In the genomic region with DNA sequence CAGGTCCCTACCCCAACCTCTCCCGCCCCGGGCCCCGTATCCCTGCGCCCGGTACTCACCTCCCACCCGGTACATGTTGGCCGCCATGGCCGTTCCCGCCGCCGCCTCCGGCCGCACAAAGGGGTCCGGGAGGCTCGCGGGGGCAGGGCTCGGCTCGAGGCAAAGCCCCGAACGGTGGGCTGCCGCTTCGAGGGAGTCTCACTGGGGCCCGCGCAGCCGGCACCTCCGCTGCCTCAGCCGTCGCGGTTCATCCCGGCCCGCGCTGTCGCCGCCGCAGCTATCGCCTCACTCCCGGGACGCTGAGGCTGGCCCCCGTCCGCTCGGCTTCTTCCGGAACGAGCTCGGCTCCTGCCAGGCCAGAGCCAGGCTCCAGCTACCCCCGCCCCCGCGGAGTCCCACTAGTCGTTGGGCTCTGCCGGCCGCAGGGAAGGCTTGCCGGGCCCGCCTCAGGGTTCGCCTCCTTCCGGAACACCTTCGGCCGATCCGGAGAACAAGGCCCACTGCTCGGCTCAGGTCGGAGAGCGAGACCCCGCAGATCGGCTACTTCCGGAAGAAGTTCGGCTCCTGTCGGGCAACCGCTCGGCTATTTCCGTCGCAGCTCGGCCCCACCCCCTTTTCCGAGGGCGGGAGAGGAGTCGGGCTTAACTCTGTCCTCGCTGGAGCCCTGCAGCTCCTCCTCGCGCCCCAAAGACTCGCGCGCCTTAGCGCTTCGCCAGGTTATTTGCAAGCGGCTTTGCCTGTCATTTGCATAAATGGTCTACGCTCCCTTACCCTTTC, we compare ENCODE assay signal across 1 cellular context.
TF ChIP-seq lines count a peak whose summit lies in the region.

TSS of gene MTA2 (minus strand) at position 502 of the 777 bp plus-strand sequence. CDS start at position 87, 415 bp downstream.

TF ChIP-seq in HEK293, 187 proteins besides CTCF, POLR2A, EP300 and RAD21 (continued from another document and continues in another):
- no peak for TF ChIP-seq ZNF544 (tag by site-specific recombination; IDR thresholded peaks at IDR 0.05)
- no peak for TF ChIP-seq ELK4 (IDR thresholded peaks at IDR 0.05; ENCODE audit: borderline replicate concordance, low read depth, low read length)
- peak; percentile 71 for TF ChIP-seq YY1 (tag by site-specific recombination; IDR thresholded peaks at IDR 0.05)
- no peak for TF ChIP-seq ZNF211 (tag by site-specific recombination; IDR thresholded peaks at IDR 0.05; ENCODE audit: low read depth)
- TF ChIP-seq ZNF513 (tag by site-specific recombination; IDR thresholded peaks at IDR 0.05): no peak
- TF ChIP-seq ZNF561 (tag by site-specific recombination; IDR thresholded peaks at IDR 0.05; ENCODE audit: borderline replicate concordance): no peak
- TF ChIP-seq, protein P1, sequence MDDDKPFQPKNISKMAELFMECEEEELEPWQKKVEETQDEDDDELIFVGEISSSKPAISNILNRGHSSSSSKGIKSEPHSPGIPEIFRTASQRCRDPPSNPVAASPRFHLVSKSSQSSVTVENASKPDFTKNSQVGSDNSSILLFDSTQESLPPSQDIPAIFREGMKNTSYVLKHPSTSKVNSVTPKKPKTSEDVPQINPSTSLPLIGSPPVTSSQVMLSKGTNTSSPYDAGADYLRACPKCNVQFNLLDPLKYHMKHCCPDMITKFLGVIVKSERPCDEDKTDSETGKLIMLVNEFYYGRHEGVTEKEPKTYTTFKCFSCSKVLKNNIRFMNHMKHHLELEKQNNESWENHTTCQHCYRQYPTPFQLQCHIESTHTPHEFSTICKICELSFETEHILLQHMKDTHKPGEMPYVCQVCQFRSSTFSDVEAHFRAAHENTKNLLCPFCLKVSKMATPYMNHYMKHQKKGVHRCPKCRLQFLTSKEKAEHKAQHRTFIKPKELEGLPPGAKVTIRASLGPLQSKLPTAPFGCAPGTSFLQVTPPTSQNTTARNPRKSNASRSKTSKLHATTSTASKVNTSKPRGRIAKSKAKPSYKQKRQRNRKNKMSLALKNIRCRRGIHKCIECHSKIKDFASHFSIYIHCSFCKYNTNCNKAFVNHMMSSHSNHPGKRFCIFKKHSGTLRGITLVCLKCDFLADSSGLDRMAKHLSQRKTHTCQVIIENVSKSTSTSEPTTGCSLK (tag by site-specific recombination; IDR thresholded peaks at IDR 0.05): no peak
- no peak for TF ChIP-seq ZNF391 (tag by site-specific recombination; IDR thresholded peaks at IDR 0.05; ENCODE audit: borderline replicate concordance, low read depth)
- no peak for TF ChIP-seq ZNF214 (tag by site-specific recombination; IDR thresholded peaks at IDR 0.05; ENCODE audit: borderline replicate concordance)
- no peak for TF ChIP-seq ZNF221 (tag by site-specific recombination; IDR thresholded peaks at IDR 0.05; ENCODE audit: borderline replicate concordance)
- no peak for TF ChIP-seq ZNF585B (tag by site-specific recombination; IDR thresholded peaks at IDR 0.05)
- TF ChIP-seq ZFP41 (tag by site-specific recombination; IDR thresholded peaks at IDR 0.05; ENCODE audit: borderline replicate concordance): no peak
- TF ChIP-seq KLF16 (tag by site-specific recombination; IDR thresholded peaks at IDR 0.05): no peak
- no peak for TF ChIP-seq ZNF184 (tag by site-specific recombination; IDR thresholded peaks at IDR 0.05)
- TF ChIP-seq PRDM1 (tag by site-specific recombination; IDR thresholded peaks at IDR 0.05): no peak
- TF ChIP-seq, protein P2, sequence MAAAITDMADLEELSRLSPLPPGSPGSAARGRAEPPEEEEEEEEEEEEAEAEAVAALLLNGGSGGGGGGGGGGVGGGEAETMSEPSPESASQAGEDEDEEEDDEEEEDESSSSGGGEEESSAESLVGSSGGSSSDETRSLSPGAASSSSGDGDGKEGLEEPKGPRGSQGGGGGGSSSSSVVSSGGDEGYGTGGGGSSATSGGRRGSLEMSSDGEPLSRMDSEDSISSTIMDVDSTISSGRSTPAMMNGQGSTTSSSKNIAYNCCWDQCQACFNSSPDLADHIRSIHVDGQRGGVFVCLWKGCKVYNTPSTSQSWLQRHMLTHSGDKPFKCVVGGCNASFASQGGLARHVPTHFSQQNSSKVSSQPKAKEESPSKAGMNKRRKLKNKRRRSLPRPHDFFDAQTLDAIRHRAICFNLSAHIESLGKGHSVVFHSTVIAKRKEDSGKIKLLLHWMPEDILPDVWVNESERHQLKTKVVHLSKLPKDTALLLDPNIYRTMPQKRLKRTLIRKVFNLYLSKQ (tag by site-specific recombination; IDR thresholded peaks at IDR 0.05; ENCODE audit: borderline replicate concordance): no peak
- TF ChIP-seq ZNF423 (tag by site-specific recombination; IDR thresholded peaks at IDR 0.05): no peak; the same call in 1 of the 2 replicates
- TF ChIP-seq, protein P3, sequence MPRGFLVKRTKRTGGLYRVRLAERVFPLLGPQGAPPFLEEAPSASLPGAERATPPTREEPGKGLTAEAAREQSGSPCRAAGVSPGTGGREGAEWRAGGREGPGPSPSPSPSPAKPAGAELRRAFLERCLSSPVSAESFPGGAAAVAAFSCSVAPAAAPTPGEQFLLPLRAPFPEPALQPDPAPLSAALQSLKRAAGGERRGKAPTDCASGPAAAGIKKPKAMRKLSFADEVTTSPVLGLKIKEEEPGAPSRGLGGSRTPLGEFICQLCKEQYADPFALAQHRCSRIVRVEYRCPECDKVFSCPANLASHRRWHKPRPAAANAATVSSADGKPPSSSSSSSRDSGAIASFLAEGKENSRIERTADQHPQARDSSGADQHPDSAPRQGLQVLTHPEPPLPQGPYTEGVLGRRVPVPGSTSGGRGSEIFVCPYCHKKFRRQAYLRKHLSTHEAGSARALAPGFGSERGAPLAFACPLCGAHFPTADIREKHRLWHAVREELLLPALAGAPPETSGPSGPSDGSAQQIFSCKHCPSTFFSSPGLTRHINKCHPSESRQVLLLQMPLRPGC (tag by site-specific recombination; IDR thresholded peaks at IDR 0.05): no peak
- TF ChIP-seq GLI4 (tag by site-specific recombination; IDR thresholded peaks at IDR 0.05): no peak
- TF ChIP-seq KLF9 (tag by site-specific recombination; IDR thresholded peaks at IDR 0.05; ENCODE audit: low read depth): 0 out of 2 replicates have a peak, but pooled peaks have one; percentile 47
- TF ChIP-seq ZXDB (tag by site-specific recombination; IDR thresholded peaks at IDR 0.05): 0 out of 2 replicates have a peak, but pooled peaks have one; percentile 28
- no peak for TF ChIP-seq ZNF16 (tag by site-specific recombination; IDR thresholded peaks at IDR 0.05; ENCODE audit: low read depth)
- TF ChIP-seq ZNF2 (tag by site-specific recombination; IDR thresholded peaks at IDR 0.05): no peak
- TF ChIP-seq ZNF785 (tag by site-specific recombination; IDR thresholded peaks at IDR 0.05): no peak
- TF ChIP-seq ZNF426 (tag by site-specific recombination; IDR thresholded peaks at IDR 0.05): no peak
- TF ChIP-seq, protein P4, sequence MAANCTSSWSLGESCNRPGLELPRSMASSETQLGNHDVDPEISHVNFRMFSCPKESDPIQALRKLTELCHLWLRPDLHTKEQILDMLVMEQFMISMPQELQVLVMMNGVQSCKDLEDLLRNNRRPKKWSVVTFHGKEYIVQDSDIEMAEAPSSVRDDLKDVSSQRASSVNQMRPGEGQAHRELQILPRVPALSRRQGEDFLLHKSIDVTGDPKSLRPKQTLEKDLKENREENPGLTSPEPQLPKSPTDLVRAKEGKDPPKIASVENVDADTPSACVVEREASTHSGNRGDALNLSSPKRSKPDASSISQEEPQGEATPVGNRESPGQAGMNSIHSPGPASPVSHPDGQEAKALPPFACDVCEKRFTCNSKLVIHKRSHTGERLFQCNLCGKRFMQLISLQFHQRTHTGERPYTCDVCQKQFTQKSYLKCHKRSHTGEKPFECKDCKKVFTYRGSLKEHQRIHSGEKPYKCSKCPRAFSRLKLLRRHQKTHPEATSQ (tag by site-specific recombination; IDR thresholded peaks at IDR 0.05): no peak
- TF ChIP-seq ZNF596 (tag by site-specific recombination; IDR thresholded peaks at IDR 0.05): no peak
- TF ChIP-seq ZNF311 (tag by site-specific recombination; IDR thresholded peaks at IDR 0.05; ENCODE audit: borderline replicate concordance): no peak
- no peak for TF ChIP-seq ZNF404 (tag by site-specific recombination; IDR thresholded peaks at IDR 0.05)
- TF ChIP-seq ZNF629 (tag by site-specific recombination; IDR thresholded peaks at IDR 0.05): no peak
- TF ChIP-seq ZNF610 (tag by site-specific recombination; IDR thresholded peaks at IDR 0.05; ENCODE audit: borderline replicate concordance): no peak
- no peak for TF ChIP-seq BCL11B (tag by site-specific recombination; IDR thresholded peaks at IDR 0.05; ENCODE audit: low read depth)
- no peak for TF ChIP-seq ZNF571 (tag by site-specific recombination; IDR thresholded peaks at IDR 0.05)
- TF ChIP-seq ZNF169 (tag by site-specific recombination; IDR thresholded peaks at IDR 0.05): no peak
- TF ChIP-seq ZBTB10 (tag by site-specific recombination; IDR thresholded peaks at IDR 0.05): no peak
- no peak for TF ChIP-seq ZNF548 (tag by site-specific recombination; IDR thresholded peaks at IDR 0.05)
- no peak for TF ChIP-seq ZNF302 (tag by site-specific recombination; IDR thresholded peaks at IDR 0.05; ENCODE audit: low read depth)
- no peak for TF ChIP-seq ATF2 (tag by site-specific recombination; IDR thresholded peaks at IDR 0.05; ENCODE audit: low read depth)
- TF ChIP-seq ZNF132 (tag by site-specific recombination; IDR thresholded peaks at IDR 0.05; ENCODE audit: borderline replicate concordance): no peak
- no peak for TF ChIP-seq ZNF354C (tag by site-specific recombination; IDR thresholded peaks at IDR 0.05; ENCODE audit: borderline replicate concordance, low read depth)
- TF ChIP-seq ZSCAN16 (tag by site-specific recombination; IDR thresholded peaks at IDR 0.05): no peak
- no peak for TF ChIP-seq ZBTB8A (tag by site-specific recombination; IDR thresholded peaks at IDR 0.05)
- no peak for TF ChIP-seq ZNF777 (tag by site-specific recombination; IDR thresholded peaks at IDR 0.05; ENCODE audit: borderline replicate concordance)
- TF ChIP-seq ZNF335 (tag by site-specific recombination; conservative IDR thresholded peaks at IDR 0.05): no peak; the same call in 1 of the 2 replicates
- TF ChIP-seq ZNF138 (tag by site-specific recombination; IDR thresholded peaks at IDR 0.05; ENCODE audit: borderline replicate concordance): no peak
- no peak for TF ChIP-seq MYNN (tag by site-specific recombination; IDR thresholded peaks at IDR 0.05; ENCODE audit: borderline replicate concordance)
- no peak for TF ChIP-seq ZNF623 (tag by site-specific recombination; IDR thresholded peaks at IDR 0.05)
- no peak for TF ChIP-seq BCL6B (tag by site-specific recombination; IDR thresholded peaks at IDR 0.05)
- TF ChIP-seq ZNF175 (tag by site-specific recombination; IDR thresholded peaks at IDR 0.05): no peak
- 0 out of 2 replicates have a peak, but pooled peaks have one; percentile 16 for TF ChIP-seq ZNF394 (tag by site-specific recombination; IDR thresholded peaks at IDR 0.05; ENCODE audit: borderline replicate concordance)
